32 cellular contexts compared by ENCODE assay signal in the genomic region with DNA sequence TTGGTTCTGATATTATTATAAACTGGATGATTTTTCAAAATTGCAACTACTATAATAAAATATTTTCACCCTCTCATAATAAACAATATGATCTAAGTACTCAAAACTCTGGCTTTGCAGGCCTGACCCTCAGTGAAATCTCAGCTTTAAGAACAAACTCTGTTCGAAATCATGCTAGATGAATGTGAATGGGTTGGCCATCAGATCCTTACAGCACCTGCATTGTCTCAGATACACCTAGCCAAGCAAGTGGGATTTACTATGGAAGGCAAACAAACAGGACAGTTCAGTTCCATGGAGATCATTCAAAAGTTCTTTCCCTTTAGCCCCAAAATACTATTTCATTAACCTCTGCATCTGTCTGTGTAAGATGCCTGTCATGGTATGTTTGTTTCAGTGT. TPM values are rescaled to one million over a fixed set of nuclear protein-coding genes. Genes with fewer than 3 reads are reported as not detected.
"Had no signal": no experiment of that assay in that cellular context is flagged by ENCODE, and none has a peak within 500 bp of the region (broad histone marks: within the 10 kb centered on the region; RNA-seq: fewer than 3 reads in every experiment).

No MANE protein-coding gene starts in this region.

- H3K4me1 Mint-ChIP-seq: activated B cell treated with CpG ODN at 0.5 μM for 24 hours; activated CD4-positive, alpha-beta T cell treated with anti-CD3 and anti-CD28 coated beads, Interleukin-2, amount 10 ng/mL, durations not matched to agents 24 days and 14 days; activated CD8-positive, alpha-beta memory T cell treated with anti-CD3 and anti-CD28 coated beads, Interleukin-2, amount 10 ng/mL, durations not matched to agents 7 days and 5 days; activated naive CD8-positive, alpha-beta T cell treated with anti-CD3 and anti-CD28 coated beads, Interleukin-2, amount 50 U/mL, for 24 hours had no signal

- H3K36me3 Mint-ChIP-seq: activated CD8-positive, alpha-beta memory T cell treated with anti-CD3 and anti-CD28 coated beads, Interleukin-2, amount 10 ng/mL, durations not matched to agents 7 days and 5 days; activated naive CD4-positive, alpha-beta T cell treated with anti-CD3 and anti-CD28 coated beads, Interleukin-2, amount 50 U/mL, for 72 hours had no signal

- H3K36me3 ChIP-seq: ascending aorta, SJSA1 had no signal

- FAIRE-seq: bronchial epithelial cell, RCC 7860 had no signal

- H3K4me3 ChIP-seq: ascending aorta, body of pancreas, SJSA1 had no signal

- DNase-seq: activated B cell treated with CpG ODN at 0.5 μM for 24 hours; activated CD4-positive, alpha-beta T cell treated with anti-CD3 and anti-CD28 coated beads for 1 hour; activated CD4-positive, alpha-beta T cell treated with anti-CD3 and anti-CD28 coated beads, Interleukin-2, amount 10 ng/mL, durations not matched to agents 24 days and 14 days; activated CD4-positive, alpha-beta T cell treated with anti-CD3 and anti-CD28 coated beads, Interleukin-2, amount 50 U/mL, for 48 hours; activated CD8-positive, alpha-beta memory T cell treated with anti-CD3 and anti-CD28 coated beads, Interleukin-2, amount 10 ng/mL, durations not matched to agents 7 days and 5 days; activated effector memory CD4-positive, alpha-beta T cell treated with anti-CD3 and anti-CD28 coated beads, Interleukin-2, amount 50 U/mL, for 16 hours; activated naive CD4-positive, alpha-beta T cell treated with Interleukin-2 at 50 U/mL for 16 hours; activated naive CD8-positive, alpha-beta T cell treated with anti-CD3 and anti-CD28 coated beads, Interleukin-2, amount 50 U/mL, for 24 hours; activated T-cell treated with anti-CD3 and anti-CD28 coated beads, Interleukin-2, amount 50 U/mL, for 4 hours; amniotic stem cell; body of pancreas; central memory CD4-positive, alpha-beta T cell; Kasumi-1; KBM-7; NCI-H1048; NCI-H146; NCI-H187 treated with DMSO at 0.1 percent for 48 hours; NCI-H2081 treated with DMSO at 0.1 percent for 48 hours; NCI-H2171 treated with DMSO at 0.1 percent for 48 hours; NCI-H226; NCI-H526; PC-3; SHP77; SW 1271 had no signal

- H3K27me3 ChIP-seq: ascending aorta, body of pancreas had no signal

- H3K4me1 ChIP-seq: ascending aorta, body of pancreas, SJSA1 had no signal

- H3K9me3 ChIP-seq: body of pancreas, SJSA1 had no signal

- H3K27ac Mint-ChIP-seq: activated B cell treated with CpG ODN at 0.5 μM for 24 hours; activated CD4-positive, alpha-beta T cell treated with anti-CD3 and anti-CD28 coated beads, Interleukin-2, amount 10 ng/mL, durations not matched to agents 24 days and 14 days; activated CD8-positive, alpha-beta memory T cell treated with anti-CD3 and anti-CD28 coated beads, Interleukin-2, amount 10 ng/mL, durations not matched to agents 7 days and 5 days; activated naive CD4-positive, alpha-beta T cell treated with anti-CD3 and anti-CD28 coated beads, Interleukin-2, amount 50 U/mL, for 72 hours; activated naive CD8-positive, alpha-beta T cell treated with anti-CD3 and anti-CD28 coated beads, Interleukin-2, amount 50 U/mL, for 24 hours; T-helper 1 cell treated with Interleukin-12 subunit alpha and Interleukin-12 subunit beta and Interleukin-4 antibody, amounts not matched to agents 30 μg/mL and 1 μg/mL, for 36 hours had no signal

- H3K27ac ChIP-seq: ascending aorta, body of pancreas, SJSA1 had no signal

- H3K4me3 Mint-ChIP-seq: activated B cell treated with CpG ODN at 0.5 μM for 24 hours; activated CD4-positive, alpha-beta T cell treated with anti-CD3 and anti-CD28 coated beads, Interleukin-2, amount 10 ng/mL, durations not matched to agents 24 days and 14 days; activated CD8-positive, alpha-beta memory T cell treated with anti-CD3 and anti-CD28 coated beads, Interleukin-2, amount 10 ng/mL, durations not matched to agents 7 days and 5 days; activated naive CD8-positive, alpha-beta T cell treated with anti-CD3 and anti-CD28 coated beads, Interleukin-2, amount 50 U/mL, for 24 hours; activated T-cell treated with anti-CD3 and anti-CD28 coated beads, Interleukin-2, amount 50 U/mL, for 4 hours; T-helper 1 cell treated with Interleukin-12 subunit alpha and Interleukin-12 subunit beta and Interleukin-4 antibody, amounts not matched to agents 30 μg/mL and 1 μg/mL, for 36 hours had no signal

- ATAC-seq: activated CD8-positive, alpha-beta memory T cell treated with anti-CD3 and anti-CD28 coated beads, Interleukin-2, amount 10 ng/mL, durations not matched to agents 7 days and 5 days; activated naive CD4-positive, alpha-beta T cell treated with anti-CD3 and anti-CD28 coated beads, Interleukin-2, amount 50 U/mL, for 72 hours; activated naive CD8-positive, alpha-beta T cell treated with anti-CD3 and anti-CD28 coated beads, Interleukin-2, amount 50 U/mL, for 24 hours; activated T-cell treated with anti-CD3 and anti-CD28 coated beads, Interleukin-2, amount 50 U/mL, for 4 hours; body of pancreas; PC-3; SK-N-SH treated with all-trans-retinoic acid at 6 μM for 48 hours had no signal

- H3K9me3 Mint-ChIP-seq: activated B cell treated with CpG ODN at 0.5 μM for 24 hours; T-helper 1 cell treated with Interleukin-12 subunit alpha and Interleukin-12 subunit beta and Interleukin-4 antibody, amounts not matched to agents 30 μg/mL and 1 μg/mL, for 36 hours had no signal

RNA-seq across cellular contexts. Expression of a gene that starts 44.8 kb away (rescaled TPM):
- total RNA-seq: activated B cell treated with CpG ODN at 0.5 μM for 24 hours; activated CD4-positive, alpha-beta T cell treated with anti-CD3 and anti-CD28 coated beads, Interleukin-2, amount 10 ng/mL, durations not matched to agents 24 days and 14 days; activated CD8-positive, alpha-beta memory T cell treated with anti-CD3 and anti-CD28 coated beads, Interleukin-2, amount 10 ng/mL, durations not matched to agents 7 days and 5 days; activated naive CD4-positive, alpha-beta T cell treated with anti-CD3 and anti-CD28 coated beads, Interleukin-2, amount 50 U/mL, for 72 hours; activated T-cell treated with anti-CD3 and anti-CD28 coated beads, Interleukin-2, amount 50 U/mL, for 4 hours; body of pancreas; bronchial epithelial cell; NCI-H460; PC-3; SJSA1 had no signal

RNA-seq across cellular contexts. Expression of a gene that starts 48.5 kb away (rescaled TPM):
- total RNA-seq: activated B cell treated with CpG ODN at 0.5 μM for 24 hours; activated CD4-positive, alpha-beta T cell treated with anti-CD3 and anti-CD28 coated beads, Interleukin-2, amount 10 ng/mL, durations not matched to agents 24 days and 14 days; ascending aorta; bronchial epithelial cell; NCI-H460; SJSA1 had no signal
